ENCODE assay signal across 8 cellular contexts in the genomic region with DNA sequence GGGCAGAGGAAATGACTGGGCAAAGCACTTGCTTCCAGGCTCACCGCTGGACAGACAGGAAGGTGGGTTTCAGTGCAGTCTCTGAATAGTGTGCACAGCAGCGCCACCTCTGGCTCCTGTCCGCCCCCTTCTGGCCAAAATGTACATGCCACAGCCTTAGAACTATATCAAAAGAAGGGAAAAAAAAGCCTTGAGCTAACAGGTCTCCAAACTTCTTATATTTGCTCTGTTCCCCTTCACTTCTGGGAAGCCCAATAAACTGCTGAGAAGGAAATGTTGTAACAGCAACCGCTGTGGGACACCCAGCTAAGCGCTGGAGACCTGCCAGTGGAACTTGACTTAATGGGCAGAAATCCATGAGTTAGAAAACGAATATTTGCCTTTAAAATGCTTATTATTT. TPM values are rescaled to one million over a fixed set of nuclear protein-coding genes. Genes with fewer than 3 reads are reported as not detected.
A peak's percentile ranks its signal among the peaks of the same experiment; 100 is the strongest.
DNase-seq lines count a peak whose midpoint lies in the region; ATAC-seq and TF ChIP-seq lines count a peak whose summit lies in the region.

No MANE protein-coding gene starts in this region.

- POLR2A ChIA-PET in AG04450 (lab: Yijun Ruan, JAX), result no interaction called here

- H3K4me3 ChIP-seq in AG04450 (ENCODE audit: low read depth, low read length), result no peak overlapping the region
- no peak overlapping the region for H3K4me3 ChIP-seq in left lung

- H3K9me3 ChIP-seq in AG04450 (ENCODE audit: control insufficient read depth, insufficient read depth, low read length), result no peaks in the 10 kb centered on the region
- no peaks in the 10 kb centered on the region for H3K9me3 ChIP-seq in left lung

- peaks cover 14 to 28% of the 10 kb centered on the region in 2 donors for H3K4me1 ChIP-seq in left lung

- peak; percentile 52 for ATAC-seq in GM21786 (IDR thresholded peaks at IDR 0.05; ENCODE audit: unreplicated experiment)
- peak; percentile 89 for ATAC-seq in left lung
- ATAC-seq in GM18517 (IDR thresholded peaks at IDR 0.05; ENCODE audit: unreplicated experiment), result no peak

- no peaks in the 10 kb centered on the region for H3K27me3 ChIP-seq in AG04450 (ENCODE audit: control insufficient read depth, insufficient read depth, low read length)
- H3K27me3 ChIP-seq in left lung, result no peaks in the 10 kb centered on the region

- intact Hi-C loops in left lung (cut with DNase I), result loop anchor here (10.0 kb wide), 1 partner anchor 251 kb away; a partner anchor contains a TSS

- H3K27ac ChIP-seq in AG04450 (ENCODE audit: low read depth, low read length), result no peak overlapping the region
- peak overlapping the region in 1 of 2 donors; percentile 45 for H3K27ac ChIP-seq in left lung

- peaks cover 0 to 63% of the 10 kb centered on the region in 2 donors for H3K36me3 ChIP-seq in left lung

- TF ChIP-seq CTCF in AG04450 (IDR thresholded peaks at IDR 0.05; ENCODE audit: low read depth, low read length) (peak; percentile 91), left lung (IDR thresholded peaks at IDR 0.05) (peak; percentile 82 to 85)

- CTCF ChIA-PET in AG04450 (lab: Charles Lee), result interaction anchor here (0.5 to 5.5 kb wide), 75 partner anchors 7 to 1875 kb away, joined by 3 to 197 read pairs (median 4); a partner anchor contains a TSS

- DNase-seq in AG04450 (ENCODE audit: low read depth, low spot score) (no peak), NCI-H345 treated with DMSO at 0.1 percent for 48 hours (lab: John Stamatoyannopoulos, UW; ENCODE audit: unreplicated experiment) (peak; percentile 13), cerebellar cortex (ENCODE audit: low spot score) (peak; percentile 66), left lung (peak; percentile 61 to 82)
- DNase-seq in activated CD4-positive, CD25-positive, alpha-beta regulatory T cell treated with anti-CD3 and anti-CD28 coated beads, Interleukin-2, amount 50 U/mL, for 16 hours (ENCODE audit: low read depth, low spot score), result peak; percentile 30
- DNase-seq in stimulated activated CD4-positive, alpha-beta T cell treated with anti-CD3 and anti-CD28 coated beads, TNF-alpha, amount 100 ng/mL, for 4 hours (ENCODE audit: low read depth in 3 of 3), result peak; percentile 18 to 21 (median 21)

RNA-seq across cellular contexts. Expression of a gene that starts 17.5 kb away (rescaled TPM):
- polyA plus RNA-seq in AG04450 (2011; rRNA removed), result 19.6 and 24.5 TPM in 2 replicates
- 24.4 and 28.9 TPM in 2 replicates for polyA minus RNA-seq in AG04450 (2011; rRNA and poly(A)+ RNA removed)
- 10 to 100 TPM; 19.8 to 22.0 TPM for total RNA-seq in left lung
